In genomic region chrX:72309297-72310071, GRCh38 we compare ENCODE assay signal across 1 cellular context.
TF ChIP-seq lines count a peak whose summit lies in the region.

No MANE protein-coding gene starts in this region.

TF ChIP-seq in IMR-90, 13 proteins besides CTCF, POLR2A, EP300 and RAD21 (continued from another document):
- TF ChIP-seq MAZ (IDR thresholded peaks at IDR 0.05; ENCODE audit: borderline replicate concordance, low read depth, low read length) = no peak
